In the genomic region with DNA sequence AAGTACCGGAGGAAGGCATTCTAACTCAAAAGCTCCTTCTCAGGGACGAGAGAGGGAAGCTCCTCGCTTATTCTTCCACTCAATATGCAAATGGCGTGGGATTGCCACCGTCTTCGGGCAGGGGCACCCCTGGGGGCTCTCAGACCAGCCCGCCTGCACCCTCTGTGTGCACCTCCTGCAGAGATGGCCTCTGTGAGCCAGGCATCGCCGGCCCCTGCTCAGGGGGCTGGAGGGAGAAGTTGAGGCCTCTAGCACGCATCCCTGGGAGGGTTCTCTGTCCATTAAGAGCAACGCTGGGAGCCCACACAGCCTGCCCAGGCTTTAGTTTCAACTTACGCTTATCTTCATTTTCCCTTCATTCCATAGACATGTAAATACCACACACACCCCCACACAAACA, we compare ENCODE assay signal across 1 cellular context.
TF ChIP-seq lines count a peak whose summit lies in the region.

No MANE protein-coding gene starts in this region.

TF ChIP-seq in GM23338, 12 proteins besides CTCF, POLR2A, EP300 and RAD21 (continued from another document):
- TF ChIP-seq, protein P1, sequence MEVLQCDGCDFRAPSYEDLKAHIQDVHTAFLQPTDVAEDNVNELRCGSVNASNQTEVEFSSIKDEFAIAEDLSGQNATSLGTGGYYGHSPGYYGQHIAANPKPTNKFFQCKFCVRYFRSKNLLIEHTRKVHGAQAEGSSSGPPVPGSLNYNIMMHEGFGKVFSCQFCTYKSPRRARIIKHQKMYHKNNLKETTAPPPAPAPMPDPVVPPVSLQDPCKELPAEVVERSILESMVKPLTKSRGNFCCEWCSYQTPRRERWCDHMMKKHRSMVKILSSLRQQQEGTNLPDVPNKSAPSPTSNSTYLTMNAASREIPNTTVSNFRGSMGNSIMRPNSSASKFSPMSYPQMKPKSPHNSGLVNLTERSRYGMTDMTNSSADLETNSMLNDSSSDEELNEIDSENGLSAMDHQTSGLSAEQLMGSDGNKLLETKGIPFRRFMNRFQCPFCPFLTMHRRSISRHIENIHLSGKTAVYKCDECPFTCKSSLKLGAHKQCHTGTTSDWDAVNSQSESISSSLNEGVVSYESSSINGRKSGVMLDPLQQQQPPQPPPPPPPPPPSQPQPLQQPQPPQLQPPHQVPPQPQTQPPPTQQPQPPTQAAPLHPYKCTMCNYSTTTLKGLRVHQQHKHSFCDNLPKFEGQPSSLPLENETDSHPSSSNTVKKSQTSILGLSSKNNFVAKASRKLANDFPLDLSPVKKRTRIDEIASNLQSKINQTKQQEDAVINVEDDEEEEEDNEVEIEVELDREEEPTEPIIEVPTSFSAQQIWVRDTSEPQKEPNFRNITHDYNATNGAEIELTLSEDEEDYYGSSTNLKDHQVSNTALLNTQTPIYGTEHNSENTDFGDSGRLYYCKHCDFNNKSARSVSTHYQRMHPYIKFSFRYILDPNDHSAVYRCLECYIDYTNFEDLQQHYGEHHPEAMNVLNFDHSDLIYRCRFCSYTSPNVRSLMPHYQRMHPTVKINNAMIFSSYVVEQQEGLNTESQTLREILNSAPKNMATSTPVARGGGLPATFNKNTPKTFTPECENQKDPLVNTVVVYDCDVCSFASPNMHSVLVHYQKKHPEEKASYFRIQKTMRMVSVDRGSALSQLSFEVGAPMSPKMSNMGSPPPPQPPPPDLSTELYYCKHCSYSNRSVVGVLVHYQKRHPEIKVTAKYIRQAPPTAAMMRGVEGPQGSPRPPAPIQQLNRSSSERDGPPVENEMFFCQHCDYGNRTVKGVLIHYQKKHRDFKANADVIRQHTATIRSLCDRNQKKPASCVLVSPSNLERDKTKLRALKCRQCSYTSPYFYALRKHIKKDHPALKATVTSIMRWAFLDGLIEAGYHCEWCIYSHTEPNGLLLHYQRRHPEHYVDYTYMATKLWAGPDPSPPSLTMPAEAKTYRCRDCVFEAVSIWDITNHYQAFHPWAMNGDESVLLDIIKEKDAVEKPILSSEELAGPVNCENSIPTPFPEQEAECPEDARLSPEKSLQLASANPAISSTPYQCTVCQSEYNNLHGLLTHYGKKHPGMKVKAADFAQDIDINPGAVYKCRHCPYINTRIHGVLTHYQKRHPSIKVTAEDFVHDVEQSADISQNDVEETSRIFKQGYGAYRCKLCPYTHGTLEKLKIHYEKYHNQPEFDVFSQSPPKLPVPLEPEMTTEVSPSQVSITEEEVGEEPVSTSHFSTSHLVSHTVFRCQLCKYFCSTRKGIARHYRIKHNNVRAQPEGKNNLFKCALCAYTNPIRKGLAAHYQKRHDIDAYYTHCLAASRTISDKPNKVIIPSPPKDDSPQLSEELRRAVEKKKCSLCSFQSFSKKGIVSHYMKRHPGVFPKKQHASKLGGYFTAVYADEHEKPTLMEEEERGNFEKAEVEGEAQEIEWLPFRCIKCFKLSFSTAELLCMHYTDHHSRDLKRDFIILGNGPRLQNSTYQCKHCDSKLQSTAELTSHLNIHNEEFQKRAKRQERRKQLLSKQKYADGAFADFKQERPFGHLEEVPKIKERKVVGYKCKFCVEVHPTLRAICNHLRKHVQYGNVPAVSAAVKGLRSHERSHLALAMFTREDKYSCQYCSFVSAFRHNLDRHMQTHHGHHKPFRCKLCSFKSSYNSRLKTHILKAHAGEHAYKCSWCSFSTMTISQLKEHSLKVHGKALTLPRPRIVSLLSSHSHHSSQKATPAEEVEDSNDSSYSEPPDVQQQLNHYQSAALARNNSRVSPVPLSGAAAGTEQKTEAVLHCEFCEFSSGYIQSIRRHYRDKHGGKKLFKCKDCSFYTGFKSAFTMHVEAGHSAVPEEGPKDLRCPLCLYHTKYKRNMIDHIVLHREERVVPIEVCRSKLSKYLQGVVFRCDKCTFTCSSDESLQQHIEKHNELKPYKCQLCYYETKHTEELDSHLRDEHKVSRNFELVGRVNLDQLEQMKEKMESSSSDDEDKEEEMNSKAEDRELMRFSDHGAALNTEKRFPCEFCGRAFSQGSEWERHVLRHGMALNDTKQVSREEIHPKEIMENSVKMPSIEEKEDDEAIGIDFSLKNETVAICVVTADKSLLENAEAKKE (CRISPR knock-in tag; IDR thresholded peaks at IDR 0.05): no peak
- TF ChIP-seq NANOG (IDR thresholded peaks at IDR 0.05; ENCODE audit: borderline replicate concordance) (no peak), JUNB (IDR thresholded peaks at IDR 0.05; ENCODE audit: unreplicated experiment) (no peak), REST (IDR thresholded peaks at IDR 0.05; ENCODE audit: unreplicated experiment) (no peak), STAT1 (IDR thresholded peaks at IDR 0.05; ENCODE audit: unreplicated experiment) (no peak), EZH2 (IDR thresholded peaks at IDR 0.05; ENCODE audit: low read depth, unreplicated experiment) (no peak), CREB1 (CRISPR knock-in tag; IDR thresholded peaks at IDR 0.05; ENCODE audit: low read depth) (no peak), EZH2phosphoT487 (IDR thresholded peaks at IDR 0.05; ENCODE audit: unreplicated experiment) (no peak), ZNF331 (CRISPR knock-in tag; IDR thresholded peaks at IDR 0.05; ENCODE audit: low read depth) (no peak)
